In genomic region chr6:138724015-138724414, GRCh38 we compare ENCODE assay signal across 10 cellular contexts. TPM values are rescaled to one million over a fixed set of nuclear protein-coding genes. Genes with fewer than 3 reads are reported as not detected.
DNase-seq lines count a peak whose midpoint lies in the region; ATAC-seq, FAIRE-seq and TF ChIP-seq lines count a peak whose summit lies in the region.
"Had no signal": no experiment of that assay in that cellular context is flagged by ENCODE, and none has a peak within 500 bp of the region (broad histone marks: within the 10 kb centered on the region; RNA-seq: fewer than 3 reads in every experiment).

No MANE protein-coding gene starts in this region.

- intact Hi-C loops in HepG2 (cut with micrococcal nuclease; ENCODE audit: unreplicated experiment), result no loop called here

- FAIRE-seq in HepG2 (lab: Jason Lieb, UNC), result peak; percentile 23

- no peaks in the 10 kb centered on the region for H4K20me1 ChIP-seq in HepG2 (ENCODE audit: insufficient read depth, low read length)
- H4K20me1 ChIP-seq in MM.1S (ENCODE audit: insufficient read depth, low read length), result no peaks in the 10 kb centered on the region

- TF ChIP-seq EP300 in HepG2 (IDR thresholded peaks at IDR 0.05; ENCODE audit: low read depth in 2 of 2, low read length in 2 of 2) (no peak), HepG2 (CRISPR knock-in tag; IDR thresholded peaks at IDR 0.05; ENCODE audit: borderline replicate concordance) (no peak)

- H3K9me3 ChIP-seq in HepG2 (ENCODE audit: low read length) (no peaks in the 10 kb centered on the region), MM.1S (replicated peaks; ENCODE audit: insufficient read depth, low read length) (no peaks in the 10 kb centered on the region)
- H3K9me3 ChIP-seq: testis had no signal

- H3K4me1 ChIP-seq in HepG2 (ENCODE audit: insufficient read depth, low read length) (peaks cover 27% of the 10 kb centered on the region), MM.1S (ENCODE audit: low read length) (no peaks in the 10 kb centered on the region)
- H3K4me1 ChIP-seq: testis had no signal

- H3K36me3 ChIP-seq in HepG2 (replicated peaks in 1 of 2; ENCODE audit: control insufficient read depth in 1 of 2, insufficient read depth in 2 of 2, low read length in 2 of 2) (no peaks in the 10 kb centered on the region), MM.1S (replicated peaks; ENCODE audit: insufficient read depth, low read length) (no peaks in the 10 kb centered on the region)

- no peak overlapping the region for H3K9ac ChIP-seq in HepG2 (ENCODE audit: insufficient read depth, low read depth, low read length)
- H3K9ac ChIP-seq in MM.1S (ENCODE audit: low read length), result no peak overlapping the region

- DNase-seq in A172 (ENCODE audit: low spot score), result peak; percentile 52
- peak; percentile 25 for DNase-seq in LHCN-M2 (ENCODE audit: low read depth)
- DNase-seq in choroid plexus epithelial cell (ENCODE audit: low read depth), result peak; percentile 91
- peak; percentile 53 for DNase-seq in HepG2 (ENCODE audit: low spot score)
- no peak for DNase-seq in MM.1S
- no peak for DNase-seq in NCI-H748 treated with DMSO at 0.1 percent for 48 hours (lab: John Stamatoyannopoulos, UW)
- DNase-seq in NCI-H187 treated with DMSO at 0.1 percent for 48 hours (lab: John Stamatoyannopoulos, UW), result no peak
- DNase-seq: T-cell, testis had no signal

- in situ Hi-C loops in HepG2 (cut with HindIII; ENCODE audit: extremely low pct_ligation_motif_present, low pct_unique_long_range_greater_than_20kb), result no loop called here

- H3F3A ChIP-seq in MM.1S (ENCODE audit: insufficient read depth, low read length), result no peaks in the 10 kb centered on the region

- H2AFZ ChIP-seq in HepG2 (ENCODE audit: low read length), result no peak overlapping the region
- H2AFZ ChIP-seq in MM.1S (ENCODE audit: low read length), result no peak overlapping the region

- no peak overlapping the region for H3K4me2 ChIP-seq in HepG2 (ENCODE audit: low read depth, low read length)
- no peak overlapping the region for H3K4me2 ChIP-seq in MM.1S (ENCODE audit: low read depth, low read length)

- peak; percentile 64 for TF ChIP-seq CTCF in choroid plexus epithelial cell (conservative IDR thresholded peaks at IDR 0.05; ENCODE audit: low read depth, low read length)
- peak; percentile 60 for TF ChIP-seq CTCF in HepG2 (CRISPR knock-in tag; IDR thresholded peaks at IDR 0.05)
- no peak for TF ChIP-seq CTCF in MM.1S (IDR thresholded peaks at IDR 0.05; ENCODE audit: low read length)

- H3K79me2 ChIP-seq in HepG2 (ENCODE audit: insufficient read depth, low read length) (no peaks in the 10 kb centered on the region), MM.1S (ENCODE audit: low read length) (no peaks in the 10 kb centered on the region)

- CTCF ChIA-PET in HepG2 (lab: Yijun Ruan, JAX; ENCODE audit: low intra/inter-chr PET ratio, low total read pairs), result no interaction called here

- no peak for TF ChIP-seq RAD21 in HepG2 (CRISPR knock-in tag; IDR thresholded peaks at IDR 0.05)

- H3K4me3 ChIP-seq in choroid plexus epithelial cell (ENCODE audit: low read depth, low read length) (no peak overlapping the region), HepG2 (replicated peaks in 1 of 3; ENCODE audit: insufficient read depth in 1 of 3, low read depth in 2 of 3, low read length in 3 of 3) (no peak overlapping the region), MM.1S (ENCODE audit: low read length) (no peak overlapping the region)
- H3K4me3 ChIP-seq: testis had no signal

- H3K27me3 ChIP-seq in HepG2 (ENCODE audit: control insufficient read depth in 1 of 2, insufficient read depth in 2 of 2, low read length in 2 of 2) (no peaks in the 10 kb centered on the region), MM.1S (replicated peaks; ENCODE audit: insufficient read depth, low read length) (no peaks in the 10 kb centered on the region)
- H3K27me3 ChIP-seq: testis had no signal

- POLR2A ChIA-PET in HepG2 (lab: Yijun Ruan, JAX), result interaction anchor here (0.6 kb wide), 1 partner anchor 650 kb away, joined by 5 read pairs; the partner anchor contains the start of gene CITED2

- ATAC-seq in HepG2 (peak; percentile 95), GM19023 (IDR thresholded peaks at IDR 0.05; ENCODE audit: unreplicated experiment) (no peak)
- ATAC-seq: T-cell had no signal

- no peaks in the 10 kb centered on the region for H3K9me2 ChIP-seq in MM.1S (replicated peaks; ENCODE audit: insufficient read depth, low read length)

- WGBS in HepG2 (ENCODE audit: low lambda C conversion rate), result 4% methylated on average over 3 of the region's 3 CpGs

- TF ChIP-seq POLR2A in HepG2 (IDR thresholded peaks at IDR 0.05; ENCODE audit: insufficient read depth in 1 of 2, low read depth in 2 of 2, low read length in 2 of 2), result no peak

- H3K27ac ChIP-seq in HepG2 (ENCODE audit: extremely low read length, insufficient read depth, low read length), result no peak overlapping the region
- H3K27ac ChIP-seq in MM.1S (ENCODE audit: low read length), result no peak overlapping the region
- H3K27ac ChIP-seq: testis had no signal

- BruUV-seq in HepG2 (replicated peaks; lab: Mats Ljungman, UMichigan), result no TSS peak

TF ChIP-seq in HepG2, 621 proteins besides CTCF, POLR2A, EP300 and RAD21 (continues in another document):
- 0 out of 2 replicates have a peak, but pooled peaks have one; percentile 18 for TF ChIP-seq MED1 (CRISPR knock-in tag; IDR thresholded peaks at IDR 0.05)
- TF ChIP-seq HNF4A (CRISPR knock-in tag; IDR thresholded peaks at IDR 0.05), result peak; percentile 62
- TF ChIP-seq ZNF503 (CRISPR knock-in tag; IDR thresholded peaks at IDR 0.05), result no peak
- TF ChIP-seq UBTF (CRISPR knock-in tag; IDR thresholded peaks at IDR 0.05), result no peak

RNA-seq across cellular contexts. Expression of gene CCDC28A, which starts 49.6 kb away (rescaled TPM):
- total RNA-seq in A172 (2014; rRNA removed; shearing (Covaris generic)), result 11.9 and 18.3 TPM in 2 replicates
- total RNA-seq in LHCN-M2 (2014; rRNA removed) (10.3 and 11.5 TPM in 2 replicates), HepG2 (2016; rRNA removed; fragmentation: Illumina TruSeq; extraction: Trizol) (15.8 and 22.8 TPM in 2 replicates)
- polyA plus RNA-seq in LHCN-M2 (2012), result 7.5 TPM
- total RNA-seq in HepG2 (2016; cell fraction: cytosol; rRNA removed; fragmentation: Illumina TruSeq; extraction: Trizol; ENCODE audit: low read depth), result 4.7 and 5.9 TPM in 2 replicates
- 15.4 and 23.4 TPM in 2 replicates for total RNA-seq in HepG2 (2016; cell fraction: insoluble cytoplasmic fraction; rRNA removed; fragmentation: Illumina TruSeq; extraction: Trizol)
- 11.1 and 13.3 TPM in 2 replicates for total RNA-seq in HepG2 (2016; cell fraction: membrane; rRNA removed; fragmentation: Illumina TruSeq; extraction: Trizol)
- total RNA-seq in HepG2 (2016; cell fraction: nucleus; rRNA removed; fragmentation: Illumina TruSeq; extraction: Trizol), result 9.0 and 9.6 TPM in 2 replicates
- polyA plus RNA-seq in HepG2 (2011; rRNA removed), result 11.1 and 15.8 TPM in 2 replicates
- 6.9 and 10.4 TPM in 2 replicates for polyA plus RNA-seq in HepG2 (2011; cell fraction: cytosol; rRNA removed)
- 4.9 and 6.7 TPM in 2 replicates for polyA plus RNA-seq in HepG2 (2011; cell fraction: nucleus; rRNA removed)
- polyA plus RNA-seq in HepG2 (2012), result 11.8 and 14.7 TPM in 2 replicates
- polyA plus RNA-seq in HepG2 (2016; cell fraction: cytosol; fragmentation: Illumina TruSeq; extraction: Trizol; ENCODE audit: low read depth), result 5.2 and 6.9 TPM in 2 replicates
- polyA plus RNA-seq in HepG2 (2016; cell fraction: insoluble cytoplasmic fraction; fragmentation: Illumina TruSeq; extraction: Trizol; ENCODE audit: low read depth), result 20.8 and 23.9 TPM in 2 replicates
- polyA plus RNA-seq in HepG2 (2016; cell fraction: membrane; fragmentation: Illumina TruSeq; extraction: Trizol; ENCODE audit: low read depth), result 9.4 and 9.8 TPM in 2 replicates
- polyA plus RNA-seq in HepG2 (2016; cell fraction: nucleus; fragmentation: Illumina TruSeq; extraction: Trizol; ENCODE audit: insufficient read depth, low read depth), result 10.5 and 12.2 TPM in 2 replicates
- 4.6 and 5.8 TPM in 2 replicates for polyA minus RNA-seq in HepG2 (2011; rRNA and poly(A)+ RNA removed; ENCODE audit: low replicate concordance)
- 4.8 and 7.3 TPM in 2 replicates for polyA minus RNA-seq in HepG2 (2011; cell fraction: cytosol; rRNA and poly(A)+ RNA removed)
- polyA minus RNA-seq in HepG2 (2011; cell fraction: nucleus; rRNA and poly(A)+ RNA removed), result 8.2 and 9.3 TPM in 2 replicates

Comparison
In these comparisons a context has a peak if more than half of its experiments do, and no peak if none do; other contexts are left out.
1. DNase-seq: peak in A172 (single experiment), LHCN-M2 (single experiment), choroid plexus epithelial cell (single experiment) and HepG2 (single experiment); none in MM.1S (single experiment), NCI-H748 treated with DMSO at 0.1 percent for 48 hours (single experiment) and NCI-H187 treated with DMSO at 0.1 percent for 48 hours (single experiment).